25 cellular contexts compared by ENCODE assay signal in the genomic region with DNA sequence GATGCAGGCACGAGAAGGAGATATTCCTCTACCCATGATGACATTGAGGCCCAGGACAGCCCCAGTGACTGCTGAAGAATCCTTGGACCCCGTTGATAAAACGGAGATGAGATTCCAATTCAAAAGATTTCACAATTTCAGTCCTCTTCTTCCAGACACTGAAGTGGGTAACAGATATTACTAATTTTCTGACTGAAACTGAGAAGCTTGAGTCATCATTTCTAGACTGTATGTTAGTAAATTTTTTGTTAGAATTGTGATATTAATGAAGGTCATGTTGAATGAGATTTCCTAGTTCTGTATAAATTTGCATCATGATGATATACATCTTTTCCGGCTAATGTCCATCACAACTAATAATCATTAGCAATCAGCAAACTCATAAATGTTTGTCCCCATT.
"Had no signal": no experiment of that assay in that cellular context is flagged by ENCODE, and none has a peak within 500 bp of the region (broad histone marks: within the 10 kb centered on the region; RNA-seq: fewer than 3 reads in every experiment).

No MANE protein-coding gene starts in this region.

- DNase-seq: colonic mucosa; cortex of kidney; effector CD8-positive, alpha-beta T cell; effector memory CD8-positive, alpha-beta T cell; endodermal cell; erythroblast; esophagus squamous epithelium; foreskin fibroblast; foreskin melanocyte; gastrocnemius medialis; glutamatergic neuron; head of caudate nucleus; heart right ventricle; hippocampal formation; left cardiac atrium; left lung; left ventricle myocardium superior; lower lobe of right lung; mesenchymal stem cell; mucosa of descending colon had no signal

- ATAC-seq: effector memory CD8-positive, alpha-beta T cell; esophagus mucosa; gastrocnemius medialis; heart right ventricle; left cardiac atrium; left lung; left ventricle myocardium superior; lower lobe of right lung; mucosa of descending colon had no signal

- H3K4me3 ChIP-seq: colonic mucosa, esophagus squamous epithelium, gastrocnemius medialis, heart right ventricle, left lung, lower lobe of right lung, mucosa of descending colon had no signal

- H3K9me3 ChIP-seq: colonic mucosa, esophagus squamous epithelium, gastrocnemius medialis, heart right ventricle, left lung, lower lobe of right lung, mucosa of descending colon had no signal

- FAIRE-seq: endometrium, islet of Langerhans, keratinocyte had no signal

- H3K27me3 ChIP-seq: colonic mucosa, esophagus squamous epithelium, gastrocnemius medialis, heart right ventricle, left lung had no signal

- H3K36me3 ChIP-seq: colonic mucosa, esophagus squamous epithelium, gastrocnemius medialis, heart right ventricle, left lung, lower lobe of right lung had no signal

- H3K27ac ChIP-seq: colonic mucosa, epithelial cell of prostate, esophagus squamous epithelium, gastrocnemius medialis, heart right ventricle, left lung, lower lobe of right lung had no signal

- H3K4me1 ChIP-seq: colonic mucosa, esophagus squamous epithelium, gastrocnemius medialis, heart right ventricle, left lung, lower lobe of right lung had no signal
